ENCODE assay signal across 19 cellular contexts in genomic region chr13:50161052-50161451, GRCh38.
A peak's percentile ranks its signal among the peaks of the same experiment; 100 is the strongest.
DNase-seq lines count a peak whose midpoint lies in the region; ATAC-seq, FAIRE-seq and TF ChIP-seq lines count a peak whose summit lies in the region.
"Had no signal": no experiment of that assay in that cellular context is flagged by ENCODE, and none has a peak within 500 bp of the region (broad histone marks: within the 10 kb centered on the region; RNA-seq: fewer than 3 reads in every experiment).

No MANE protein-coding gene starts in this region.

- H3K27me3 ChIP-seq in K562 (ENCODE audit: control insufficient read depth in 2 of 2, insufficient read depth in 2 of 2, low read length in 2 of 2) (no peaks in the 10 kb centered on the region), foreskin keratinocyte (peaks cover 11% of the 10 kb centered on the region), vagina (no peaks in the 10 kb centered on the region)
- H3K27me3 ChIP-seq: neural progenitor cell had no signal

- H3K36me3 ChIP-seq in K562 (ENCODE audit: control insufficient read depth, insufficient read depth, low read length) = no peaks in the 10 kb centered on the region
- H3K36me3 ChIP-seq in vagina = no peaks in the 10 kb centered on the region
- H3K36me3 ChIP-seq: neural progenitor cell had no signal

- no peak overlapping the region for H3K27ac ChIP-seq in K562 (ENCODE audit: extremely low read depth, low read depth, low read length)
- no peak overlapping the region for H3K27ac ChIP-seq in foreskin keratinocyte
- no peak overlapping the region for H3K27ac ChIP-seq in vagina
- H3K27ac ChIP-seq: neural progenitor cell had no signal

- H3K4me1 ChIP-seq in K562 (replicated peaks in 1 of 2; ENCODE audit: control insufficient read depth in 2 of 2, insufficient read depth in 2 of 2, low read length in 2 of 2) = peaks cover 0 to 8% of the 10 kb centered on the region in 2 experiments; a peak in 2 of 5 replicates
- H3K4me1 ChIP-seq in foreskin keratinocyte = no peaks in the 10 kb centered on the region
- H3K4me1 ChIP-seq in vagina = no peaks in the 10 kb centered on the region
- H3K4me1 ChIP-seq: neural progenitor cell had no signal

- H3K9ac ChIP-seq in K562 (ENCODE audit: insufficient read depth in 1 of 2, low read depth in 2 of 2, low read length in 2 of 2) = no peak overlapping the region
- H3K9ac ChIP-seq: neural progenitor cell had no signal

- H3K9me1 ChIP-seq in K562 (ENCODE audit: control insufficient read depth, insufficient read depth, low read length) = no peaks in the 10 kb centered on the region

- in situ Hi-C loops in K562 (cut with MboI) = no loop called here

- CTCF ChIA-PET in K562 (lab: Yijun Ruan, JAX; ENCODE audit: low intra/inter-chr PET ratio) = interaction anchor here (0.7 kb wide), 1 partner anchor 882 kb away, joined by 4 read pairs; no protein-coding TSS in a partner anchor

- no peaks in the 10 kb centered on the region for H3K79me2 ChIP-seq in K562 (ENCODE audit: control insufficient read depth, insufficient read depth, low read length)

- BruUV-seq in K562 (replicated peaks; lab: Mats Ljungman, UMichigan) = no TSS peak

- intact Hi-C loops in K562 (cut with micrococcal nuclease) = loop anchor here (10.0 kb wide), 1 partner anchor 644 kb away; no protein-coding TSS in a partner anchor
- intact Hi-C loops in vagina (cut with DNase I) = no loop called here

- no peak overlapping the region for H2AFZ ChIP-seq in K562 (ENCODE audit: low read depth, low read length)
- H2AFZ ChIP-seq: neural progenitor cell had no signal

- H4K20me1 ChIP-seq in K562 (replicated peaks; ENCODE audit: control insufficient read depth, insufficient read depth, low read length) = no peaks in the 10 kb centered on the region

- TF ChIP-seq POLR2A in K562 (conservative IDR thresholded peaks at IDR 0.05) (no peak), vagina (IDR thresholded peaks at IDR 0.05) (no peak)

- H3K4me3 ChIP-seq in K562 (no peak overlapping the region), vagina (no peak overlapping the region)
- H3K4me3 ChIP-seq: neural progenitor cell had no signal

- no peak for TF ChIP-seq RAD21 in K562 (CRISPR knock-in tag; conservative IDR thresholded peaks at IDR 0.05 in 1 of 2, IDR thresholded peaks at IDR 0.05 in 1 of 2)

- 5% methylated on average over 2 of the region's 2 CpGs for WGBS in K562 (ENCODE audit: insufficient coverage, low coverage, missing lambda C conversion rate)

- DNase-seq in AG08395 (ENCODE audit: low spot score) (peak; percentile 30), M059J (ENCODE audit: low read depth) (peak; percentile 67), K562 (ENCODE audit: extremely low read depth in 1 of 4, low spot score in 3 of 4) (peak; percentile 7 to 52 (median 12)), foreskin keratinocyte (peak; percentile 14 to 48), vagina (ENCODE audit: extremely low spot score in 2 of 2) (no peak), NK-92 (lab: John Stamatoyannopoulos, UW; ENCODE audit: unreplicated experiment) (no peak)
- DNase-seq in activated CD8-positive, alpha-beta memory T cell treated with anti-CD3 and anti-CD28 coated beads for 24 hours = no peak
- DNase-seq in activated CD4-positive, CD25-positive, alpha-beta regulatory T cell (lab: John Stamatoyannopoulos, UW) = no peak
- DNase-seq: 8988T; activated CD4-positive, alpha-beta T cell treated with anti-CD3 and anti-CD28 coated beads for 48 hours; activated effector memory CD4-positive, alpha-beta T cell treated with anti-CD3 and anti-CD28 coated beads, Interleukin-2, amount 50 U/mL, for 16 hours; amygdala; C1 segment of cervical spinal cord; cerebellar nuclear complex; GOT3; NCI-H2029 treated with DMSO at 0.1 percent for 48 hours; NCI-H524 had no signal

- H3K4me2 ChIP-seq in K562 (ENCODE audit: insufficient read depth, low read length) = no peak overlapping the region
- H3K4me2 ChIP-seq: neural progenitor cell had no signal

- ATAC-seq in K562 (peak; percentile 59), foreskin keratinocyte (no peak)

- H3K9me3 ChIP-seq in K562 (replicated peaks; ENCODE audit: control insufficient read depth, insufficient read depth, low read depth, low read length) (no peaks in the 10 kb centered on the region), vagina (no peaks in the 10 kb centered on the region)

- TF ChIP-seq CTCF in K562 (IDR thresholded peaks at IDR 0.05 in 2 of 3, conservative IDR thresholded peaks at IDR 0.05 in 1 of 3; ENCODE audit: insufficient read depth in 2 of 3, low read depth in 1 of 3, low read length in 3 of 3) = no peak
- TF ChIP-seq CTCF in foreskin keratinocyte (conservative IDR thresholded peaks at IDR 0.05) = no peak
- no peak for TF ChIP-seq CTCF in vagina (IDR thresholded peaks at IDR 0.05)

- POLR2A ChIA-PET in K562 (lab: Yijun Ruan, JAX) = interaction anchor here (0.9 to 1.1 kb wide), 2 partner anchors 23 to 90 kb away, joined by 3 read pairs; no protein-coding TSS in a partner anchor

- FAIRE-seq in K562 (lab: Jason Lieb, UNC) = no peak
- FAIRE-seq: frontal cortex had no signal

- TF ChIP-seq EP300 in K562 (IDR thresholded peaks at IDR 0.05; ENCODE audit: low read length) = peak; percentile 79

TF ChIP-seq in K562, 482 proteins besides CTCF, POLR2A, EP300 and RAD21 (continues in another document):
- peak; percentile 76 for TF ChIP-seq NCOR1 (IDR thresholded peaks at IDR 0.05)
- TF ChIP-seq PML (IDR thresholded peaks at IDR 0.05; ENCODE audit: low read length) = peak; percentile 73; the same call in 1 of the 2 replicates
- 0 out of 2 replicates have a peak, but pooled peaks have one; percentile 5 for TF ChIP-seq EGR1 (conservative IDR thresholded peaks at IDR 0.05)
- peak; percentile 85 for TF ChIP-seq ZBTB40 (IDR thresholded peaks at IDR 0.05)
- no peak for TF ChIP-seq ZBTB40 (CRISPR knock-in tag; IDR thresholded peaks at IDR 0.05)
- TF ChIP-seq CBFA2T3 (IDR thresholded peaks at IDR 0.05) = peak; percentile 91
- peak; percentile 88 for TF ChIP-seq TAL1 (IDR thresholded peaks at IDR 0.05)

Comparison
In these comparisons a context has a peak if more than half of its experiments do, and no peak if none do; other contexts are left out.
1. DNase-seq: peak in AG08395 (single experiment), M059J (single experiment), K562 (4 of 4) and foreskin keratinocyte (2 of 2); none in activated CD8-positive, alpha-beta memory T cell treated with anti-CD3 and anti-CD28 coated beads for 24 hours (single experiment), vagina (0 of 2), activated CD4-positive, CD25-positive, alpha-beta regulatory T cell (0 of 4) and NK-92 (single experiment).